2 cellular contexts compared by ENCODE assay signal in genomic region chr10:70729763-70730357, GRCh38.
TF ChIP-seq lines count a peak whose summit lies in the region.

No MANE protein-coding gene starts in this region.

TF ChIP-seq in SK-N-SH, 30 proteins besides CTCF, POLR2A, EP300 and RAD21 (continued from another document):
- no peak for TF ChIP-seq USF1 (IDR thresholded peaks at IDR 0.05; ENCODE audit: borderline replicate concordance, low read depth)
- no peak for TF ChIP-seq GATA2 (CRISPR knock-in tag; IDR thresholded peaks at IDR 0.05)
- no peak for TF ChIP-seq EZH2phosphoT487 (IDR thresholded peaks at IDR 0.05; ENCODE audit: borderline replicate concordance, low read depth)
- TF ChIP-seq NRF1 (IDR thresholded peaks at IDR 0.05; ENCODE audit: low read depth, low read length): no peak
- TF ChIP-seq RFX5 (IDR thresholded peaks at IDR 0.05; ENCODE audit: low read length): no peak

TF ChIP-seq in WTC11, 78 proteins besides CTCF, POLR2A, EP300 and RAD21 (continued from another document):
- TF ChIP-seq USF1 (CRISPR knock-in tag; IDR thresholded peaks at IDR 0.05): peak; percentile 80
- TF ChIP-seq HMGXB4 (CRISPR knock-in tag; IDR thresholded peaks at IDR 0.05): no peak
- no peak for TF ChIP-seq NFYB (CRISPR knock-in tag; conservative IDR thresholded peaks at IDR 0.05; ENCODE audit: low read depth)
- TF ChIP-seq IRF1 (CRISPR knock-in tag; IDR thresholded peaks at IDR 0.05): no peak
- no peak for TF ChIP-seq GRHL2 (CRISPR knock-in tag; IDR thresholded peaks at IDR 0.05; ENCODE audit: insufficient replicate concordance, severe bottlenecking)
